In the genomic region with DNA sequence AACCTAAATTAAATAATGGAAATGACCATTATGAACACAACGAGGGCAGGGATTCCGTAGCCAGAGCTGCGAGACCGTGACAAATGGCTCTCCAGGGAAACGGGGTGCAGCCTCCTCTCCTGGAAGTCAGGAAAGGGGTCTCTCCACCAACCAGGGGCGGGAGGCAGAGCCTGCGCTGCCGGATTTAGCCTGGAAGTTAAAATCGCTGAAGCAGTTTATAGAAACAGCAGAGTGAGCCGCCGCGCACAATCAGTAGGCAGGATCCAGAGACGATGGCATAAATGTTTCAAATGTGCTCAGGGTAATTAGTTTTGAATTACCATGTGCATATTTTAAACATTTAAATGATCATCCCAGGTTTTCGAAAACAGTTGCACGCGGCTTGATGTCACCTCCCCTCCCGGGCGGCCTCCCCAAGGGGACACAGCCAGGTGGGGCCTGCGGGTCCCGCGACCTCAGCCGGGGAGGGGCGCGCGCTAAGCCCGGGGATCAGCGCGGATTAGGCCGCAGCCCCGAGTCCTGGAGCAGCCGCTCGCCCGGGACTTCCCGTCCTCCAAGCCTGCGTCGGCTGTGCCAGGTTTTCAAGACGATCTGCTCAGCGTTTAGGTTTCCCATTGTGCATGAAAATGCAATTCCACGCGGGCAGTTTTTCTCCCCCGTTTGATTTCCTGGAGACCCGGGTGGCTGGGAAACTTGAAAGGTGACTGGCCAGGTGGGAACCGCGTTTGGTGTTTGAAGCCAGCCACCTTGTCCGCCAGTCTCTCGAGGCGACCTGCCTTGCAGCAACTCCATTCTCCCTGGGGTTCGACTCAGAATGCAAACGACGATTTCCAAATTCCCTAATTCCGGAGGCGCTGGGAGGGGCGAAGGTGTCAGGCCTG, we compare ENCODE assay signal across 9 cellular contexts.
DNase-seq lines count a peak whose midpoint lies in the region; ATAC-seq and TF ChIP-seq lines count a peak whose summit lies in the region.
"Had no signal": no experiment of that assay in that cellular context is flagged by ENCODE, and none has a peak within 500 bp of the region (broad histone marks: within the 10 kb centered on the region; RNA-seq: fewer than 3 reads in every experiment).

No MANE protein-coding gene starts in this region.

- H3K4me3 Mint-ChIP-seq in GM23338, result peak overlapping the region; percentile 69
- peak overlapping the region; percentile 67 for H3K4me3 Mint-ChIP-seq in activated B cell treated with CpG ODN at 0.5 μM for 24 hours

- in situ Hi-C loops in gastrocnemius medialis (cut with MboI; ENCODE audit: low sequenced_read_pairs in 4 of 4), result loop anchor here (10.0 to 25.0 kb wide), 3 partner anchors 117 to 354 kb away; a partner anchor contains a TSS

- peaks cover 12% of the 10 kb centered on the region for H4K20me1 ChIP-seq in GM23338 (replicated peaks; ENCODE audit: insufficient read depth)

- peaks cover 10% of the 10 kb centered on the region; the same call in 2 of the 3 replicates for H3K4me1 Mint-ChIP-seq in GM23338
- H3K4me1 Mint-ChIP-seq in activated B cell treated with CpG ODN at 0.5 μM for 24 hours, result peaks cover 32% of the 10 kb centered on the region

- WGBS in gastroesophageal sphincter (ENCODE audit: low coverage in 1 of 2), 2 donors, result 13 to 37% methylated on average over 7 to 15 of the region's 53 CpGs

- POLR2A ChIA-PET in activated B cell treated with CpG ODN at 0.5 μM for 24 hours (lab: Charles Lee), result no interaction called here

- H3F3A ChIP-seq in GM23338 (replicated peaks; ENCODE audit: low read depth), result peaks cover 9% of the 10 kb centered on the region; the same call in 1 of the 2 replicates

- no peak for TF ChIP-seq CTCF in GM23338 (conservative IDR thresholded peaks at IDR 0.05; ENCODE audit: low read depth in 2 of 2)
- no peak for TF ChIP-seq CTCF in activated B cell treated with CpG ODN at 0.5 μM for 24 hours (IDR thresholded peaks at IDR 0.05)
- TF ChIP-seq CTCF in gastroesophageal sphincter (IDR thresholded peaks at IDR 0.05), result no peak
- TF ChIP-seq CTCF in gastrocnemius medialis (IDR thresholded peaks at IDR 0.05 in 4 of 5, conservative IDR thresholded peaks at IDR 0.05 in 1 of 5), result no peak

- H3K36me3 Mint-ChIP-seq in GM23338 (ENCODE audit: low read depth) (no peaks in the 10 kb centered on the region), activated B cell treated with CpG ODN at 0.5 μM for 24 hours (ENCODE audit: low read depth) (no peaks in the 10 kb centered on the region)

- TF ChIP-seq POLR2A in gastroesophageal sphincter (IDR thresholded peaks at IDR 0.05), result no peak
- no peak for TF ChIP-seq POLR2A in gastrocnemius medialis (IDR thresholded peaks at IDR 0.05)

- H3K4me2 ChIP-seq in GM23338, result peak overlapping the region; percentile 78

- H3K27me3 ChIP-seq in GM23338 (ENCODE audit: insufficient read depth) (peaks cover 93% of the 10 kb centered on the region), gastroesophageal sphincter (peaks cover 82% of the 10 kb centered on the region), gastrocnemius medialis (peaks cover 6 to 12% (median 8%) of the 10 kb centered on the region in 3 donors)

- peak overlapping the region; percentile 48 for H3K4me3 ChIP-seq in GM23338
- peak overlapping the region in 1 of 2 donors; percentile 29 for H3K4me3 ChIP-seq in gastroesophageal sphincter
- H3K4me3 ChIP-seq in gastrocnemius medialis, result peak overlapping the region; percentile 18 to 46 (median 30)
- H3K4me3 ChIP-seq: right lobe of liver had no signal

- H3K9me3 ChIP-seq in gastroesophageal sphincter (no peaks in the 10 kb centered on the region), gastrocnemius medialis (no peaks in the 10 kb centered on the region)
- H3K9me3 ChIP-seq: right lobe of liver had no signal

- H3K36me3 ChIP-seq in GM23338 (ENCODE audit: insufficient read depth) (no peaks in the 10 kb centered on the region), gastroesophageal sphincter (no peaks in the 10 kb centered on the region), gastrocnemius medialis (no peaks in the 10 kb centered on the region)
- H3K36me3 ChIP-seq: right lobe of liver had no signal

- H3K79me2 ChIP-seq in GM23338 (replicated peaks; ENCODE audit: insufficient read depth), result no peaks in the 10 kb centered on the region

- no peak overlapping the region for H3K27ac ChIP-seq in GM23338 (ENCODE audit: low read depth)
- no peak overlapping the region for H3K27ac ChIP-seq in gastroesophageal sphincter
- no peak overlapping the region for H3K27ac ChIP-seq in gastrocnemius medialis
- H3K27ac ChIP-seq: right lobe of liver had no signal

- H3K4me1 ChIP-seq in GM23338 (ENCODE audit: insufficient read depth) (peaks cover 11% of the 10 kb centered on the region), gastroesophageal sphincter (peaks cover 0 to 15% (median 8%) of the 10 kb centered on the region in 3 donors), gastrocnemius medialis (peaks cover 30 to 32% of the 10 kb centered on the region in 2 donors)

- no peaks in the 10 kb centered on the region for H3K9me2 ChIP-seq in GM23338 (ENCODE audit: insufficient read depth)

- peaks cover 81% of the 10 kb centered on the region for H3K27me3 Mint-ChIP-seq in GM23338 (ENCODE audit: insufficient read depth, low read depth, poor library complexity)
- peaks cover 48% of the 10 kb centered on the region for H3K27me3 Mint-ChIP-seq in activated B cell treated with CpG ODN at 0.5 μM for 24 hours

- peak; percentile 72 for DNase-seq in GM23338 (ENCODE audit: low spot score)
- no peak for DNase-seq in activated B cell treated with CpG ODN at 0.5 μM for 24 hours
- DNase-seq in gastrocnemius medialis, result no peak
- DNase-seq in DMS 273 treated with DMSO at 0.1 percent for 48 hours (lab: John Stamatoyannopoulos, UW), result no peak
- DNase-seq in hippocampal formation (lab: John Stamatoyannopoulos, UW), result no peak
- no peak for DNase-seq in T1000 (lab: John Stamatoyannopoulos, UW)

- TF ChIP-seq EP300 in gastroesophageal sphincter (IDR thresholded peaks at IDR 0.05), result no peak

- CTCF ChIA-PET in activated B cell treated with CpG ODN at 0.5 μM for 24 hours (lab: Charles Lee), result interaction anchor here (0.9 to 2.1 kb wide), 2 partner anchors 337 to 376 kb away, joined by 3 to 14 read pairs; no protein-coding TSS in a partner anchor

- no peak overlapping the region for H3K27ac Mint-ChIP-seq in GM23338
- H3K27ac Mint-ChIP-seq in activated B cell treated with CpG ODN at 0.5 μM for 24 hours, result no peak overlapping the region

- ATAC-seq in GM23338 (peak; percentile 77), activated B cell treated with CpG ODN at 0.5 μM for 24 hours (ENCODE audit: low read depth) (no peak), gastroesophageal sphincter (peak; percentile 28), gastrocnemius medialis (peak in 1 of 2 donors; percentile 20), HG02610 (IDR thresholded peaks at IDR 0.05; ENCODE audit: unreplicated experiment) (no peak)

- intact Hi-C loops in activated B cell treated with CpG ODN at 0.5 μM for 24 hours (cut with micrococcal nuclease), result loop anchor here (1.0 to 5.0 kb wide), 3 partner anchors 119 to 336 kb away; a partner anchor contains a TSS
- intact Hi-C loops in gastrocnemius medialis (cut with DNase I; ENCODE audit: low total_unique reads), result loop anchor here (1.0 to 10.0 kb wide), 4 partner anchors 95 to 377 kb away; a partner anchor contains a TSS

- H2AFZ ChIP-seq in GM23338, result 0 out of 2 replicates have a peak overlapping the region, but pooled peaks have one; percentile 14

- H3K9me3 Mint-ChIP-seq in GM23338, result no peaks in the 10 kb centered on the region
- no peaks in the 10 kb centered on the region for H3K9me3 Mint-ChIP-seq in activated B cell treated with CpG ODN at 0.5 μM for 24 hours

TF ChIP-seq in GM23338, 12 proteins besides CTCF, POLR2A, EP300 and RAD21:
- no peak for TF ChIP-seq STAT1 (IDR thresholded peaks at IDR 0.05; ENCODE audit: unreplicated experiment)

Comparison
In these comparisons a context has a peak if more than half of its experiments do, and no peak if none do; other contexts are left out.
1. ATAC-seq: peak in GM23338 (single experiment) and gastroesophageal sphincter (single experiment); none in activated B cell treated with CpG ODN at 0.5 μM for 24 hours (single experiment) and HG02610 (single experiment).